14 cellular contexts compared by ENCODE assay signal in genomic region chr9:700365-701282, GRCh38.
DNase-seq lines count a peak whose midpoint lies in the region; ATAC-seq and TF ChIP-seq lines count a peak whose summit lies in the region.
"Had no signal": no experiment of that assay in that cellular context is flagged by ENCODE, and none has a peak within 500 bp of the region (broad histone marks: within the 10 kb centered on the region; RNA-seq: fewer than 3 reads in every experiment).

No MANE protein-coding gene starts in this region.

- no peaks in the 10 kb centered on the region for H3K9me3 Mint-ChIP-seq in activated CD4-positive, alpha-beta T cell treated with anti-CD3 and anti-CD28 coated beads for 36 hours (ENCODE audit: low read depth)
- no peaks in the 10 kb centered on the region for H3K9me3 Mint-ChIP-seq in nephron progenitor cell
- H3K9me3 Mint-ChIP-seq: natural killer cell treated with Interleukin-12 subunit alpha and Interleukin-12 subunit beta and Interleukin-15 and Interleukin-18, amount 100 ng/mL, for 72 hours had no signal

- intact Hi-C loops in activated CD4-positive, alpha-beta T cell treated with anti-CD3 and anti-CD28 coated beads for 36 hours (cut with DNase I, micrococcal nuclease): loop anchor here in 1 of 2 experiments (10.0 kb wide), 1 partner anchor 86 kb away; no protein-coding TSS in a partner anchor
- intact Hi-C loops in ascending aorta (cut with DNase I) (no loop called here), vagina (cut with DNase I) (no loop called here)

- no peaks in the 10 kb centered on the region for H3K27me3 Mint-ChIP-seq in activated CD4-positive, alpha-beta T cell treated with anti-CD3 and anti-CD28 coated beads for 36 hours
- H3K27me3 Mint-ChIP-seq in nephron progenitor cell (ENCODE audit: low read depth, poor library complexity): no peaks in the 10 kb centered on the region

- no peak overlapping the region for H3K4me3 Mint-ChIP-seq in activated CD4-positive, alpha-beta T cell treated with anti-CD3 and anti-CD28 coated beads for 36 hours
- no peak overlapping the region for H3K4me3 Mint-ChIP-seq in nephron progenitor cell
- H3K4me3 Mint-ChIP-seq: natural killer cell treated with Interleukin-12 subunit alpha and Interleukin-12 subunit beta and Interleukin-15 and Interleukin-18, amount 100 ng/mL, for 72 hours had no signal

- no peaks in the 10 kb centered on the region for H3K27me3 ChIP-seq in ascending aorta
- H3K27me3 ChIP-seq in vagina: no peaks in the 10 kb centered on the region
- H3K27me3 ChIP-seq: SJSA1 had no signal

- peak overlapping the region; percentile 86 to 95 for H3K27ac ChIP-seq in ascending aorta
- H3K27ac ChIP-seq in vagina: peak overlapping the region; percentile 60
- H3K27ac ChIP-seq: SJSA1 had no signal

- H3K4me1 ChIP-seq in ascending aorta: peaks cover 32 to 78% of the 10 kb centered on the region in 2 donors
- H3K4me1 ChIP-seq in vagina: peaks cover 71% of the 10 kb centered on the region

- peak; percentile 55 for ATAC-seq in activated CD4-positive, alpha-beta T cell treated with anti-CD3 and anti-CD28 coated beads for 36 hours
- no peak for ATAC-seq in HG03175 (IDR thresholded peaks at IDR 0.05; ENCODE audit: unreplicated experiment)
- ATAC-seq: natural killer cell treated with Interleukin-12 subunit alpha and Interleukin-12 subunit beta and Interleukin-15 and Interleukin-18, amount 100 ng/mL, for 72 hours had no signal

- no peaks in the 10 kb centered on the region for H3K9me3 ChIP-seq in ascending aorta
- H3K9me3 ChIP-seq in vagina: no peaks in the 10 kb centered on the region
- H3K9me3 ChIP-seq: SJSA1 had no signal

- DNase-seq in activated CD4-positive, alpha-beta T cell treated with anti-CD3 and anti-CD28 coated beads for 36 hours: no peak
- no peak for DNase-seq in activated CD4-positive, alpha-beta T cell treated with anti-CD3 and anti-CD28 coated beads, Interleukin-2, amount 50 U/mL, for 4 hours
- DNase-seq in ascending aorta (ENCODE audit: low spot score in 2 of 2) (no peak), nephron progenitor cell (no peak), vagina (ENCODE audit: extremely low spot score in 2 of 2) (no peak), CD1c-positive myeloid dendritic cell (ENCODE audit: extremely low spot score) (no peak), putamen (ENCODE audit: low spot score) (no peak)
- DNase-seq: activated naive CD4-positive, alpha-beta T cell treated with anti-CD3 and anti-CD28 coated beads, Interleukin-2, amount 50 U/mL, for 16 hours; hypothalamus; Karpas-422; NCI-H1694 treated with DMSO at 0.1 percent for 48 hours had no signal

- TF ChIP-seq POLR2A in vagina (IDR thresholded peaks at IDR 0.05): no peak

- CTCF ChIA-PET in activated CD4-positive, alpha-beta T cell treated with anti-CD3 and anti-CD28 coated beads for 36 hours (lab: Charles Lee): interaction anchor here (1.8 kb wide), 1 partner anchor 19 kb away, joined by 5 read pairs; no protein-coding TSS in a partner anchor

- no peak for TF ChIP-seq CTCF in ascending aorta (IDR thresholded peaks at IDR 0.05)
- no peak for TF ChIP-seq CTCF in nephron progenitor cell (IDR thresholded peaks at IDR 0.05)
- no peak for TF ChIP-seq CTCF in vagina (IDR thresholded peaks at IDR 0.05)

- no peaks in the 10 kb centered on the region for H3K4me1 Mint-ChIP-seq in activated CD4-positive, alpha-beta T cell treated with anti-CD3 and anti-CD28 coated beads for 36 hours
- peaks cover 25% of the 10 kb centered on the region for H3K4me1 Mint-ChIP-seq in nephron progenitor cell

- H3K27ac Mint-ChIP-seq in activated CD4-positive, alpha-beta T cell treated with anti-CD3 and anti-CD28 coated beads for 36 hours: no peak overlapping the region
- H3K27ac Mint-ChIP-seq in nephron progenitor cell: peak overlapping the region; percentile 36
- H3K27ac Mint-ChIP-seq: natural killer cell treated with Interleukin-12 subunit alpha and Interleukin-12 subunit beta and Interleukin-15 and Interleukin-18, amount 100 ng/mL, for 72 hours had no signal

- POLR2A ChIA-PET in activated CD4-positive, alpha-beta T cell treated with anti-CD3 and anti-CD28 coated beads for 36 hours (lab: Charles Lee): no interaction called here

- H3K36me3 ChIP-seq in ascending aorta (peaks cover 0 to 5% of the 10 kb centered on the region in 2 donors), vagina (no peaks in the 10 kb centered on the region)
- H3K36me3 ChIP-seq: SJSA1 had no signal

- H3K4me3 ChIP-seq in ascending aorta (peak overlapping the region in 1 of 2 donors; percentile 18), vagina (no peak overlapping the region)
- H3K4me3 ChIP-seq: SJSA1 had no signal

- no peaks in the 10 kb centered on the region for H3K36me3 Mint-ChIP-seq in activated CD4-positive, alpha-beta T cell treated with anti-CD3 and anti-CD28 coated beads for 36 hours (ENCODE audit: low read depth)
- peaks cover 4% of the 10 kb centered on the region for H3K36me3 Mint-ChIP-seq in nephron progenitor cell (ENCODE audit: low read depth)
- H3K36me3 Mint-ChIP-seq: natural killer cell treated with Interleukin-12 subunit alpha and Interleukin-12 subunit beta and Interleukin-15 and Interleukin-18, amount 100 ng/mL, for 72 hours had no signal
